In genomic region chr6:130099119-130099518, GRCh38 we compare ENCODE assay signal across 29 cellular contexts.
"Had no signal": no experiment of that assay in that cellular context is flagged by ENCODE, and none has a peak within 500 bp of the region (broad histone marks: within the 10 kb centered on the region; RNA-seq: fewer than 3 reads in every experiment).

No MANE protein-coding gene starts in this region.

- H3K27me3 Mint-ChIP-seq: stimulated activated memory B cell treated with anti-CD40 and anti-IgM and Interleukin-4, amounts not matched to agents 10 μg/mL and 1 μg/mL and 100 μg/mL, for 72 hours; stimulated activated naive B cell treated with anti-CD40 and anti-IgM and Interleukin-4, amounts not matched to agents 10 μg/mL and 1 μg/mL and 100 μg/mL, for 72 hours; stimulated activated naive CD8-positive, alpha-beta T cell treated with anti-CD3 and anti-CD28 coated beads, Interleukin-15, amount 100 ng/mL, for 72 hours; stimulated activated naive CD8-positive, alpha-beta T cell treated with anti-CD3 and anti-CD28 coated beads, Interleukin-15, Interleukin-2, amounts not matched to agents 100 ng/mL and 50 ng/mL, for 24 hours; type B pancreatic cell had no signal

- DNase-seq: stimulated activated CD4-positive, alpha-beta T cell treated with anti-CD3 and anti-CD28 coated beads, Interleukin-2, amount 100 ng/mL, for 48 hours; stimulated activated CD4-positive, alpha-beta T cell treated with anti-CD3 and anti-CD28 coated beads, Interleukin-4, amount 100 ng/mL, for 1 hour; stimulated activated CD4-positive, alpha-beta T cell treated with anti-CD3 and anti-CD28 coated beads, Interleukin-4, amount 100 ng/mL, for 24 hours; stimulated activated CD4-positive, alpha-beta T cell treated with anti-CD3 and anti-CD28 coated beads, Interleukin-4, amount 100 ng/mL, for 4 hours; stimulated activated CD8-positive, alpha-beta memory T cell treated with anti-CD3 and anti-CD28 coated beads, Interleukin-4, amount 100 ng/mL, for 48 hours; stimulated activated naive B cell treated with anti-CD40 and anti-IgM and Interleukin-4, amounts not matched to agents 10 μg/mL and 1 μg/mL and 100 μg/mL, for 72 hours; stimulated activated naive CD4-positive, alpha-beta T cell; stimulated activated naive CD4-positive, alpha-beta T cell treated with Interleukin-2 at 50 U/mL for 16 hours; stimulated activated naive CD8-positive, alpha-beta T cell treated with anti-CD3 and anti-CD28 coated beads, Interleukin-15, amount 100 ng/mL, for 72 hours; stimulated activated naive CD8-positive, alpha-beta T cell treated with anti-CD3 and anti-CD28 coated beads, Interleukin-15, Interleukin-2, amounts not matched to agents 100 U/mL and 50 U/mL, for 24 hours; stomach; substantia nigra; testis; thyroid gland; tibial artery; transverse colon; trophoblast cell; upper lobe of left lung; upper lobe of right lung; uterus had no signal

- H3K4me1 Mint-ChIP-seq: stimulated activated effector memory CD8-positive, alpha-beta T cell treated with anti-CD3 and anti-CD28 coated beads, Interleukin-12 subunit alpha, Interleukin-12 subunit beta, amount 100 ng/mL, for 72 hours; stimulated activated naive CD8-positive, alpha-beta T cell treated with anti-CD3 and anti-CD28 coated beads, Interleukin-15, amount 100 ng/mL, for 72 hours had no signal

- H3K4me3 ChIP-seq: stomach, suprapubic skin, testis, thoracic aorta, thyroid gland, tibial artery, tibial nerve, transverse colon, upper lobe of left lung, upper lobe of right lung, uterus, vagina had no signal

- H3K4me3 Mint-ChIP-seq: stimulated activated effector memory CD8-positive, alpha-beta T cell treated with anti-CD3 and anti-CD28 coated beads, Interleukin-12 subunit alpha, Interleukin-12 subunit beta, amount 100 ng/mL, for 72 hours; stimulated activated memory B cell treated with anti-CD40 and anti-IgM and Interleukin-4, amounts not matched to agents 10 μg/mL and 1 μg/mL and 100 μg/mL, for 72 hours; stimulated activated naive B cell treated with anti-CD40 and anti-IgM and Interleukin-4, amounts not matched to agents 10 μg/mL and 1 μg/mL and 100 μg/mL, for 72 hours; stimulated activated naive CD8-positive, alpha-beta T cell treated with anti-CD3 and anti-CD28 coated beads, Interleukin-15, amount 100 ng/mL, for 72 hours; stimulated activated naive CD8-positive, alpha-beta T cell treated with anti-CD3 and anti-CD28 coated beads, Interleukin-15, Interleukin-2, amounts not matched to agents 100 ng/mL and 50 ng/mL, for 24 hours; type B pancreatic cell had no signal

- ATAC-seq: stimulated activated effector memory CD8-positive, alpha-beta T cell treated with anti-CD3 and anti-CD28 coated beads, Interleukin-12 subunit alpha, Interleukin-12 subunit beta, amount 100 ng/mL, for 72 hours; stimulated activated memory B cell treated with anti-CD40 and anti-IgM and Interleukin-4, amounts not matched to agents 10 μg/mL and 1 μg/mL and 100 μg/mL, for 72 hours; stimulated activated naive B cell treated with anti-CD40 and anti-IgM and Interleukin-4, amounts not matched to agents 10 μg/mL and 1 μg/mL and 100 μg/mL, for 72 hours; stimulated activated naive CD8-positive, alpha-beta T cell treated with anti-CD3 and anti-CD28 coated beads, Interleukin-15, amount 100 ng/mL, for 72 hours; stimulated activated naive CD8-positive, alpha-beta T cell treated with anti-CD3 and anti-CD28 coated beads, Interleukin-15, Interleukin-2, amounts not matched to agents 100 U/mL and 50 U/mL, for 24 hours; upper lobe of right lung had no signal

- H3K9me3 ChIP-seq: stomach, suprapubic skin, testis, thoracic aorta, thyroid gland, tibial artery, tibial nerve, transverse colon, upper lobe of left lung, upper lobe of right lung, uterus, vagina had no signal

- FAIRE-seq: urothelium cell line had no signal

- H3K9me3 Mint-ChIP-seq: stimulated activated effector memory CD8-positive, alpha-beta T cell treated with anti-CD3 and anti-CD28 coated beads, Interleukin-12 subunit alpha, Interleukin-12 subunit beta, amount 100 ng/mL, for 72 hours; stimulated activated memory B cell treated with anti-CD40 and anti-IgM and Interleukin-4, amounts not matched to agents 10 μg/mL and 1 μg/mL and 100 μg/mL, for 72 hours; stimulated activated naive B cell treated with anti-CD40 and anti-IgM and Interleukin-4, amounts not matched to agents 10 μg/mL and 1 μg/mL and 100 μg/mL, for 72 hours; stimulated activated naive CD8-positive, alpha-beta T cell treated with anti-CD3 and anti-CD28 coated beads, Interleukin-15, amount 100 ng/mL, for 72 hours; stimulated activated naive CD8-positive, alpha-beta T cell treated with anti-CD3 and anti-CD28 coated beads, Interleukin-15, Interleukin-2, amounts not matched to agents 100 ng/mL and 50 ng/mL, for 24 hours; type B pancreatic cell had no signal

- H3K4me1 ChIP-seq: stomach, suprapubic skin, testis, thyroid gland, tibial artery, tibial nerve, transverse colon, upper lobe of left lung, upper lobe of right lung, uterus, vagina had no signal

- H3K36me3 ChIP-seq: suprapubic skin, thoracic aorta, thyroid gland, upper lobe of right lung, uterus, vagina had no signal

- H3K27ac Mint-ChIP-seq: stimulated activated effector memory CD8-positive, alpha-beta T cell treated with anti-CD3 and anti-CD28 coated beads, Interleukin-12 subunit alpha, Interleukin-12 subunit beta, amount 100 ng/mL, for 72 hours; stimulated activated memory B cell treated with anti-CD40 and anti-IgM and Interleukin-4, amounts not matched to agents 10 μg/mL and 1 μg/mL and 100 μg/mL, for 72 hours; stimulated activated naive B cell treated with anti-CD40 and anti-IgM and Interleukin-4, amounts not matched to agents 10 μg/mL and 1 μg/mL and 100 μg/mL, for 72 hours; stimulated activated naive CD8-positive, alpha-beta T cell treated with anti-CD3 and anti-CD28 coated beads, Interleukin-15, amount 100 ng/mL, for 72 hours; stimulated activated naive CD8-positive, alpha-beta T cell treated with anti-CD3 and anti-CD28 coated beads, Interleukin-15, Interleukin-2, amounts not matched to agents 100 ng/mL and 50 ng/mL, for 24 hours; type B pancreatic cell had no signal

- H3K27me3 ChIP-seq: stomach, suprapubic skin, testis, thyroid gland, tibial artery, tibial nerve, transverse colon, upper lobe of left lung, upper lobe of right lung, uterus, vagina had no signal

- H3K27ac ChIP-seq: stomach, suprapubic skin, testis, thoracic aorta, thyroid gland, tibial artery, tibial nerve, transverse colon, upper lobe of left lung, upper lobe of right lung, uterus, vagina had no signal
